In the genomic region with DNA sequence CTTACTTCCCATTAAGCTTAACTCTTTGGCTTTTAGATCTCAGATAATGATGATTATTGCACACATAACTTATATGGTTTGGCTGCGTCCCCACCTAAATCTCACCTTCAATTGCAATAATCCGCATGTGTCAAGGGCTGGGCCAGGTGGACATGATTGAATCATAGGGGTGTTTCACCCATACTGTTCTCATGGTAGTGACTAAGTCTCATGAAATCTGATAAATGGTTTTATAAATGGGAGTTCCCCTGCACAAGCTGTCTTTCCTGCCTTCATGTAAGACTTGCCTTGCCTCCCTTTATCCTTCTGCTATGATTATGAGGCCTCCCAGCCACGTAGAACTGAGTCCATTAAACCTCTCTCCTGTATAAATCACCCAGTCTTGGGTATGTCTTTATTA, we compare ENCODE assay signal across 18 cellular contexts.
A peak's percentile ranks its signal among the peaks of the same experiment; 100 is the strongest.
DNase-seq lines count a peak whose midpoint lies in the region; ATAC-seq, FAIRE-seq and TF ChIP-seq lines count a peak whose summit lies in the region.
"Had no signal": no experiment of that assay in that cellular context is flagged by ENCODE, and none has a peak within 500 bp of the region (broad histone marks: within the 10 kb centered on the region; RNA-seq: fewer than 3 reads in every experiment).

No MANE protein-coding gene starts in this region.

- FAIRE-seq in astrocyte (lab: Jason Lieb, UNC), result no peak
- FAIRE-seq: A204.1 had no signal

- no peak for ATAC-seq in stimulated activated memory B cell treated with anti-CD40 and anti-IgM and Interleukin-4, amounts not matched to agents 10 μg/mL and 1 μg/mL and 100 μg/mL, for 72 hours

- H3K27ac ChIP-seq in mammary epithelial cell (ENCODE audit: insufficient read depth, low read depth, low read length) (no peak overlapping the region), breast epithelium (no peak overlapping the region), astrocyte (ENCODE audit: low read depth, low read length) (no peak overlapping the region)
- H3K27ac ChIP-seq: BLaER1 treated with 17β-estradiol and CSF1 and Interleukin-3, amounts not matched to agents 10 nM and 100 nM; SJSA1 had no signal

- peak overlapping the region; percentile 47 for H2AFZ ChIP-seq in mammary epithelial cell (ENCODE audit: low read depth, low read length)
- no peak overlapping the region for H2AFZ ChIP-seq in astrocyte (ENCODE audit: low read depth, low read length)

- H4K20me1 ChIP-seq in mammary epithelial cell (ENCODE audit: insufficient read depth, low read length) (no peaks in the 10 kb centered on the region), astrocyte (ENCODE audit: insufficient read depth, low read length) (no peaks in the 10 kb centered on the region)
- H4K20me1 ChIP-seq: BLaER1 treated with 17β-estradiol and CSF1 and Interleukin-3, amounts not matched to agents 10 nM and 100 nM had no signal

- H3K4me3 ChIP-seq in mammary epithelial cell (replicated peaks in 1 of 3; ENCODE audit: insufficient read depth in 1 of 3, low read depth in 2 of 3, low read length in 3 of 3) (no peak overlapping the region), breast epithelium (no peak overlapping the region), astrocyte (ENCODE audit: insufficient read depth, low read depth, low read length) (no peak overlapping the region)
- H3K4me3 ChIP-seq: BLaER1 treated with 17β-estradiol and CSF1 and Interleukin-3, amounts not matched to agents 10 nM and 100 nM; MG63; SJSA1 had no signal

- H3K27me3 ChIP-seq in mammary epithelial cell (ENCODE audit: insufficient read depth, low read length) (peaks cover 2% of the 10 kb centered on the region), breast epithelium (no peaks in the 10 kb centered on the region), astrocyte (ENCODE audit: insufficient read depth, low read length) (no peaks in the 10 kb centered on the region)
- H3K27me3 ChIP-seq: BLaER1 treated with 17β-estradiol and CSF1 and Interleukin-3, amounts not matched to agents 10 nM and 100 nM; MG63; SJSA1 had no signal

- intact Hi-C loops in mammary epithelial cell (cut with micrococcal nuclease) (no loop called here), breast epithelium (cut with DNase I; ENCODE audit: low total_unique reads) (no loop called here)

- H3K4me3 Mint-ChIP-seq in astrocyte (ENCODE audit: unreplicated experiment), result no peak overlapping the region
- H3K4me3 Mint-ChIP-seq in stimulated activated memory B cell treated with anti-CD40 and anti-IgM and Interleukin-4, amounts not matched to agents 10 μg/mL and 1 μg/mL and 100 μg/mL, for 72 hours, result no peak overlapping the region
- H3K4me3 Mint-ChIP-seq: HFFc6 had no signal

- H3K9me3 ChIP-seq in mammary epithelial cell (replicated peaks; ENCODE audit: insufficient read depth, low read length) (no peaks in the 10 kb centered on the region), breast epithelium (no peaks in the 10 kb centered on the region), astrocyte (ENCODE audit: insufficient read depth, low read depth, low read length) (no peaks in the 10 kb centered on the region)
- H3K9me3 ChIP-seq: BLaER1 treated with 17β-estradiol and CSF1 and Interleukin-3, amounts not matched to agents 10 nM and 100 nM; MG63; SJSA1 had no signal

- no TSS peak for BruUV-seq in mammary epithelial cell (replicated peaks; lab: Mats Ljungman, UMichigan)

- DNase-seq in mammary epithelial cell (peak; percentile 84), breast epithelium (ENCODE audit: low spot score in 2 of 2) (no peak), astrocyte (ENCODE audit: low read depth) (peak; percentile 17), iris pigment epithelial cell (ENCODE audit: low read depth) (peak; percentile 56), NCI-H2171 treated with DMSO at 0.1 percent for 48 hours (lab: John Stamatoyannopoulos, UW) (no peak), A172 (ENCODE audit: low spot score) (no peak), COLO829 (ENCODE audit: low spot score) (no peak)
- DNase-seq: HFFc6, MG63, NCI-H1092, NCI-H1694 treated with DMSO at 0.1 percent for 48 hours, NCI-H2107, NCI-H345, NCI-H526 had no signal

- H3K36me3 ChIP-seq in mammary epithelial cell (ENCODE audit: insufficient read depth, low read length) (no peaks in the 10 kb centered on the region), breast epithelium (no peaks in the 10 kb centered on the region), astrocyte (ENCODE audit: insufficient read depth, low read length) (no peaks in the 10 kb centered on the region)
- H3K36me3 ChIP-seq: BLaER1 treated with 17β-estradiol and CSF1 and Interleukin-3, amounts not matched to agents 10 nM and 100 nM; MG63; SJSA1 had no signal

- H3K9me3 Mint-ChIP-seq in astrocyte (ENCODE audit: unreplicated experiment), result no peaks in the 10 kb centered on the region
- H3K9me3 Mint-ChIP-seq in stimulated activated memory B cell treated with anti-CD40 and anti-IgM and Interleukin-4, amounts not matched to agents 10 μg/mL and 1 μg/mL and 100 μg/mL, for 72 hours, result peaks cover 4% of the 10 kb centered on the region
- H3K9me3 Mint-ChIP-seq: HFFc6 had no signal

- H3K4me1 Mint-ChIP-seq in astrocyte (ENCODE audit: low read depth, unreplicated experiment), result peaks cover 9% of the 10 kb centered on the region
- no peaks in the 10 kb centered on the region for H3K4me1 Mint-ChIP-seq in stimulated activated memory B cell treated with anti-CD40 and anti-IgM and Interleukin-4, amounts not matched to agents 10 μg/mL and 1 μg/mL and 100 μg/mL, for 72 hours

- no peaks in the 10 kb centered on the region for H3K36me3 Mint-ChIP-seq in astrocyte (ENCODE audit: low read depth, unreplicated experiment)
- H3K36me3 Mint-ChIP-seq in stimulated activated memory B cell treated with anti-CD40 and anti-IgM and Interleukin-4, amounts not matched to agents 10 μg/mL and 1 μg/mL and 100 μg/mL, for 72 hours, result no peaks in the 10 kb centered on the region

- dilution Hi-C loops in mammary epithelial cell (cut with HindIII; ENCODE audit: low sequenced_read_pairs), result no loop called here

- TF ChIP-seq CTCF in mammary epithelial cell (conservative IDR thresholded peaks at IDR 0.05 in 1 of 2, IDR thresholded peaks at IDR 0.05 in 1 of 2; ENCODE audit: extremely low read depth in 1 of 2, insufficient read depth in 1 of 2, low read depth in 1 of 2, low read length in 2 of 2) (no peak), breast epithelium (IDR thresholded peaks at IDR 0.05) (no peak), astrocyte (IDR thresholded peaks at IDR 0.05; ENCODE audit: insufficient read depth, low read depth, low read length) (no peak)

- CTCF ChIA-PET in mammary epithelial cell (lab: Charles Lee; ENCODE audit: low non-redundant PET), result no interaction called here

- H3K79me2 ChIP-seq in mammary epithelial cell (ENCODE audit: insufficient read depth, low read length) (no peaks in the 10 kb centered on the region), astrocyte (ENCODE audit: insufficient read depth, low read length) (no peaks in the 10 kb centered on the region)

- no peaks in the 10 kb centered on the region for H3K4me1 ChIP-seq in mammary epithelial cell (ENCODE audit: insufficient read depth, low read length)
- no peaks in the 10 kb centered on the region for H3K4me1 ChIP-seq in breast epithelium
- H3K4me1 ChIP-seq in astrocyte (ENCODE audit: insufficient read depth, low read length), result no peaks in the 10 kb centered on the region
- H3K4me1 ChIP-seq: BLaER1 treated with 17β-estradiol and CSF1 and Interleukin-3, amounts not matched to agents 10 nM and 100 nM; SJSA1 had no signal

- H3K27ac Mint-ChIP-seq in astrocyte (ENCODE audit: unreplicated experiment), result no peak overlapping the region
- no peak overlapping the region for H3K27ac Mint-ChIP-seq in stimulated activated memory B cell treated with anti-CD40 and anti-IgM and Interleukin-4, amounts not matched to agents 10 μg/mL and 1 μg/mL and 100 μg/mL, for 72 hours
- H3K27ac Mint-ChIP-seq: HFFc6 had no signal

- no peak overlapping the region for H3K9ac ChIP-seq in mammary epithelial cell (ENCODE audit: insufficient read depth, low read length)
- no peak overlapping the region for H3K9ac ChIP-seq in astrocyte (ENCODE audit: low read length)
- H3K9ac ChIP-seq: BLaER1 treated with 17β-estradiol and CSF1 and Interleukin-3, amounts not matched to agents 10 nM and 100 nM had no signal

- no peak for TF ChIP-seq POLR2A in breast epithelium (IDR thresholded peaks at IDR 0.05)

- no peak overlapping the region for H3K4me2 ChIP-seq in mammary epithelial cell (ENCODE audit: insufficient read depth, low read depth, low read length)
- H3K4me2 ChIP-seq in astrocyte (ENCODE audit: low read length), result no peak overlapping the region
- H3K4me2 ChIP-seq: BLaER1 treated with 17β-estradiol and CSF1 and Interleukin-3, amounts not matched to agents 10 nM and 100 nM had no signal

- in situ Hi-C loops in mammary epithelial cell (cut with MboI; ENCODE audit: low sequenced_read_pairs in 2 of 2), result no loop called here

- no peaks in the 10 kb centered on the region for H3K27me3 Mint-ChIP-seq in astrocyte (ENCODE audit: low read depth, unreplicated experiment)
- no peaks in the 10 kb centered on the region for H3K27me3 Mint-ChIP-seq in stimulated activated memory B cell treated with anti-CD40 and anti-IgM and Interleukin-4, amounts not matched to agents 10 μg/mL and 1 μg/mL and 100 μg/mL, for 72 hours

- WGBS in mammary epithelial cell (ENCODE audit: low coverage, missing lambda C conversion rate), result 40% methylated on average over 3 of the region's 3 CpGs

Comparison
In these comparisons a context has a peak if more than half of its experiments do, and no peak if none do; other contexts are left out.
1. DNase-seq: peak in mammary epithelial cell (single experiment), astrocyte (single experiment) and iris pigment epithelial cell (single experiment); none in breast epithelium (0 of 2), NCI-H2171 treated with DMSO at 0.1 percent for 48 hours (single experiment), A172 (single experiment) and COLO829 (single experiment).